ENCODE assay signal across 9 cellular contexts in the genomic region with DNA sequence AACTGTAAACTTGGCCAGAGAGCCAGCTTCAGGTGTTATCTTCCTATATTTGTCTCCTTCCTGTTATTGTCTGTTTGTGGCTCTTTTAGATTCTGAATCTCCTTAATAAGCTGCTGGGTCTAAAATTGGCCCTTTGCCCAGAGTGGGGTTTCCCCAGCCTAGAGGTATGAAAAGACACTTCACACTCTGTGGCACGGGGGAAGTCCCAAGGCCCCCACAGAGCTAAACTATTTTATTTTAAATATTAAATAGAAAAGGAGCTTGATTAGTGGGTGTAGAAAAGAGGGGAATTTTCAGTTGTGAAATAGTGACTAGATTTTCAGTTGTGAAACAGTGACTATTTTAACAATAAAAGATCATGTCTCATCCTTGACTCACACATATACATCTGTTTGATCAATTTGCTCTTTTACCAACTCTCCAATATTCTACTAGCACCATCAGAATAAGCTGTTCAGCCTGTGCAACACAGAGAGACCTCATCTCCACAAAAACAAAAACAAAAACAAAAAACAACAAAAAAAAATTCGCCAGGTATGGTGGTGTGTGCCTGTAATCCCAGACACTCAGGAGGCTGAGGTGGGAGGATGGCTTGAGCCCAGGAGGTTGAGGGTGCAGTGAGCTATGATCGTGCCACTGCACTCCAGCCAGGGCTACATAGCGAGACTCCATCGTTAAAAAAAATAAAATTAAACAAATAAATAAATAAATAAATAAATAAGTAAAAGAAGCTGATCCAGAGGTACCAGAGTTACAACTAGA.
A peak's percentile ranks its signal among the peaks of the same experiment; 100 is the strongest.
DNase-seq lines count a peak whose midpoint lies in the region; ATAC-seq, FAIRE-seq and TF ChIP-seq lines count a peak whose summit lies in the region.
"Had no signal": no experiment of that assay in that cellular context is flagged by ENCODE, and none has a peak within 500 bp of the region (broad histone marks: within the 10 kb centered on the region; RNA-seq: fewer than 3 reads in every experiment).

No MANE protein-coding gene starts in this region.

- peak; percentile 91 for ATAC-seq in HG02610 (IDR thresholded peaks at IDR 0.05; ENCODE audit: unreplicated experiment)

- no peak overlapping the region for H3K4me3 ChIP-seq in GM12865 (ENCODE audit: low read depth, low read length)
- H3K4me3 ChIP-seq: lower lobe of right lung had no signal

- no peaks in the 10 kb centered on the region for H3K36me3 Mint-ChIP-seq in activated naive CD4-positive, alpha-beta T cell treated with anti-CD3 and anti-CD28 coated beads, Interleukin-2, amount 50 U/mL, for 24 hours

- no peaks in the 10 kb centered on the region for H3K27me3 Mint-ChIP-seq in activated naive CD4-positive, alpha-beta T cell treated with anti-CD3 and anti-CD28 coated beads, Interleukin-2, amount 50 U/mL, for 24 hours

- peak overlapping the region; percentile 70 for H3K4me3 Mint-ChIP-seq in activated naive CD4-positive, alpha-beta T cell treated with anti-CD3 and anti-CD28 coated beads, Interleukin-2, amount 50 U/mL, for 24 hours

- H3K4me1 Mint-ChIP-seq in activated naive CD4-positive, alpha-beta T cell treated with anti-CD3 and anti-CD28 coated beads, Interleukin-2, amount 50 U/mL, for 24 hours: peaks cover 39% of the 10 kb centered on the region

- peak; percentile 77 for FAIRE-seq in RCC 7860 (lab: Jason Lieb, UNC)

- no peak for TF ChIP-seq CTCF in GM12865 (IDR thresholded peaks at IDR 0.05; ENCODE audit: insufficient read depth, low read depth, low read length, missing control alignments)

- H3K9me3 Mint-ChIP-seq in activated naive CD4-positive, alpha-beta T cell treated with anti-CD3 and anti-CD28 coated beads, Interleukin-2, amount 50 U/mL, for 24 hours: no peaks in the 10 kb centered on the region

- peak overlapping the region; percentile 95 for H3K27ac Mint-ChIP-seq in activated naive CD4-positive, alpha-beta T cell treated with anti-CD3 and anti-CD28 coated beads, Interleukin-2, amount 50 U/mL, for 24 hours

- DNase-seq in GM12865 (ENCODE audit: low read depth): peak; percentile 94
- peak; percentile 68 for DNase-seq in RCC 7860 (ENCODE audit: low spot score)
- peak; percentile 95 for DNase-seq in stimulated activated CD4-positive, alpha-beta T cell treated with anti-CD3 and anti-CD28 coated beads, Interleukin-4, amount 100 ng/mL, for 24 hours
- no peak for DNase-seq in NCI-H2107 (lab: John Stamatoyannopoulos, UW)
- no peak for DNase-seq in AG20443 (ENCODE audit: low spot score)
- no peak for DNase-seq in NCI-H2227 treated with DMSO at 0.1 percent for 48 hours (lab: John Stamatoyannopoulos, UW)
- DNase-seq: lower lobe of right lung had no signal

Comparison
In these comparisons a context has a peak if more than half of its experiments do, and no peak if none do; other contexts are left out.
1. DNase-seq: peak in GM12865 (single experiment), RCC 7860 (single experiment) and stimulated activated CD4-positive, alpha-beta T cell treated with anti-CD3 and anti-CD28 coated beads, Interleukin-4, amount 100 ng/mL, for 24 hours (single experiment); none in NCI-H2107 (single experiment), AG20443 (single experiment) and NCI-H2227 treated with DMSO at 0.1 percent for 48 hours (single experiment).